8 cellular contexts compared by ENCODE assay signal in the genomic region with DNA sequence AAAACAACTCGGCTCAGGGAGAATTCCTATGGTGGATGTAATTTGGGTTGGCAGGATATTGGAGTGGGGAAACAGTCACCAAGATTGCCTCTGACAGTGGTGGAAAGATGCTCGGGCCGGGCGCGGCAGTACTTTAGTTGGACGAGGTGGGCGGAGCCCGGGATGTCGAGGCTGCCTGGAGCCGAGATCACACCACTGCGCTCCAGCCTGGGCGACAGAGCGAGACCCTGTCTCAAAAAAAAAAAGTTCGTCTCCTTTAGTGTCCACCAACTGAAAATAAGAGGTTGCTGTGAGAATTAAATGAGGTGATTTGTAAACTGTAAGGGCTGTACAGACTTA. TPM values are rescaled to one million over a fixed set of nuclear protein-coding genes. Genes with fewer than 3 reads are reported as not detected.
DNase-seq lines count a peak whose midpoint lies in the region; ATAC-seq and TF ChIP-seq lines count a peak whose summit lies in the region.

No MANE protein-coding gene starts in this region.

- H3K4me3 Mint-ChIP-seq in GM23338: peak overlapping the region; percentile 100
- peak overlapping the region; percentile 99 for H3K4me3 Mint-ChIP-seq in activated T-helper 1 cell treated with anti-CD3 and anti-CD28 coated beads, Interleukin-12 subunit alpha, Interleukin-12 subunit beta, Interleukin-2, Interleukin-4 antibody, amounts not matched to agents 30 ng/mL and 10 ng/mL and 1 ng/mL, durations not matched to agents 14 hours and 24 hours and 36 hours
- peak overlapping the region; percentile 97 for H3K4me3 Mint-ChIP-seq in neural progenitor cell

- H3K27me3 ChIP-seq in GM23338 (ENCODE audit: insufficient read depth): no peaks in the 10 kb centered on the region
- no peaks in the 10 kb centered on the region for H3K27me3 ChIP-seq in fibroblast of lung (ENCODE audit: control insufficient read depth, insufficient read depth, low read length)
- no peaks in the 10 kb centered on the region for H3K27me3 ChIP-seq in neural progenitor cell
- H3K27me3 ChIP-seq in tibial artery: no peaks in the 10 kb centered on the region

- H3K4me1 Mint-ChIP-seq in GM23338 (peaks cover 24% of the 10 kb centered on the region), neural progenitor cell (peaks cover 32% of the 10 kb centered on the region)
- H3K4me1 Mint-ChIP-seq in activated T-helper 1 cell treated with anti-CD3 and anti-CD28 coated beads, Interleukin-12 subunit alpha, Interleukin-12 subunit beta, Interleukin-2, Interleukin-4 antibody, amounts not matched to agents 30 ng/mL and 10 ng/mL and 1 ng/mL, durations not matched to agents 14 hours and 24 hours and 36 hours (ENCODE audit: low read depth): peaks cover 54% of the 10 kb centered on the region

- H3K9ac ChIP-seq in fibroblast of lung (ENCODE audit: insufficient read depth, low read length): peak overlapping the region; percentile 85
- H3K9ac ChIP-seq in neural progenitor cell: peak overlapping the region; percentile 80

- H3K9me3 Mint-ChIP-seq in GM23338 (peaks cover 3% of the 10 kb centered on the region; the same call in 2 of the 3 replicates), neural progenitor cell (no peaks in the 10 kb centered on the region)
- H3K9me3 Mint-ChIP-seq in activated T-helper 1 cell treated with anti-CD3 and anti-CD28 coated beads, Interleukin-12 subunit alpha, Interleukin-12 subunit beta, Interleukin-2, Interleukin-4 antibody, amounts not matched to agents 30 ng/mL and 10 ng/mL and 1 ng/mL, durations not matched to agents 14 hours and 24 hours and 36 hours: no peaks in the 10 kb centered on the region

- peaks cover 14% of the 10 kb centered on the region for H3K4me1 ChIP-seq in GM23338 (ENCODE audit: insufficient read depth)
- H3K4me1 ChIP-seq in fibroblast of lung (ENCODE audit: control insufficient read depth, extremely low read depth, insufficient read depth, low read length): peaks cover 2% of the 10 kb centered on the region
- peaks cover 21% of the 10 kb centered on the region for H3K4me1 ChIP-seq in neural progenitor cell
- H3K4me1 ChIP-seq in tibial artery: peaks cover 0 to 25% (median 16%) of the 10 kb centered on the region in 4 donors

- DNase-seq in AG08395 (ENCODE audit: low spot score) (peak; percentile 45), GM23338 (ENCODE audit: low spot score) (peak; percentile 56), NCI-H69 (lab: John Stamatoyannopoulos, UW) (peak; percentile 63), fibroblast of lung (ENCODE audit: low read depth in 2 of 2) (peak in 1 of 2 donors; percentile 45), neural progenitor cell (ENCODE audit: low spot score) (peak; percentile 71), tibial artery (peak; percentile 70 to 74), epidermal melanocyte (ENCODE audit: insufficient read length, low spot score) (no peak)
- DNase-seq in activated T-helper 1 cell treated with anti-CD3 and anti-CD28 coated beads, Interleukin-12 subunit alpha, Interleukin-12 subunit beta, Interleukin-2, Interleukin-4 antibody, amounts not matched to agents 30 ng/mL and 10 ng/mL and 1 ng/mL, durations not matched to agents 14 hours and 24 hours and 36 hours (ENCODE audit: low spot score): peak; percentile 22

- peak; percentile 57 for ATAC-seq in GM23338

- H3K27me3 Mint-ChIP-seq in GM23338 (ENCODE audit: insufficient read depth, low read depth, poor library complexity) (peaks cover 10% of the 10 kb centered on the region), neural progenitor cell (ENCODE audit: insufficient read depth, low read depth) (peaks cover 11% of the 10 kb centered on the region)
- no peaks in the 10 kb centered on the region for H3K27me3 Mint-ChIP-seq in activated T-helper 1 cell treated with anti-CD3 and anti-CD28 coated beads, Interleukin-12 subunit alpha, Interleukin-12 subunit beta, Interleukin-2, Interleukin-4 antibody, amounts not matched to agents 30 ng/mL and 10 ng/mL and 1 ng/mL, durations not matched to agents 14 hours and 24 hours and 36 hours (ENCODE audit: insufficient read depth)

- H3K27ac Mint-ChIP-seq in GM23338: peak overlapping the region; percentile 95
- H3K27ac Mint-ChIP-seq in activated T-helper 1 cell treated with anti-CD3 and anti-CD28 coated beads, Interleukin-12 subunit alpha, Interleukin-12 subunit beta, Interleukin-2, Interleukin-4 antibody, amounts not matched to agents 30 ng/mL and 10 ng/mL and 1 ng/mL, durations not matched to agents 14 hours and 24 hours and 36 hours: peak overlapping the region; percentile 87
- peak overlapping the region; percentile 72 for H3K27ac Mint-ChIP-seq in neural progenitor cell

- H3K36me3 ChIP-seq in GM23338 (ENCODE audit: insufficient read depth): peaks cover 30% of the 10 kb centered on the region
- H3K36me3 ChIP-seq in fibroblast of lung (ENCODE audit: control insufficient read depth, insufficient read depth, low read length): no peaks in the 10 kb centered on the region
- peaks cover 22% of the 10 kb centered on the region for H3K36me3 ChIP-seq in neural progenitor cell
- H3K36me3 ChIP-seq in tibial artery: peaks cover 28 to 41% (median 36%) of the 10 kb centered on the region in 3 donors

- H3K27ac ChIP-seq in GM23338 (ENCODE audit: low read depth) (peak overlapping the region; percentile 56; the same call in 1 of the 2 replicates), fibroblast of lung (ENCODE audit: insufficient read depth, low read length) (peak overlapping the region; percentile 89), neural progenitor cell (peak overlapping the region; percentile 8), tibial artery (peak overlapping the region; percentile 92 to 96)

- H3K9me3 ChIP-seq in fibroblast of lung (ENCODE audit: control insufficient read depth, insufficient read depth, low read depth, low read length): no peaks in the 10 kb centered on the region
- no peaks in the 10 kb centered on the region for H3K9me3 ChIP-seq in neural progenitor cell (ENCODE audit: low read depth)
- H3K9me3 ChIP-seq in tibial artery: no peaks in the 10 kb centered on the region

- H3K4me2 ChIP-seq in GM23338: peak overlapping the region; percentile 95
- peak overlapping the region; percentile 96 for H3K4me2 ChIP-seq in fibroblast of lung (ENCODE audit: extremely low read depth, insufficient read depth, low read length)
- peak overlapping the region; percentile 90 for H3K4me2 ChIP-seq in neural progenitor cell

- H2AFZ ChIP-seq in GM23338: peak overlapping the region; percentile 80
- peak overlapping the region; percentile 55 for H2AFZ ChIP-seq in fibroblast of lung (ENCODE audit: low read length)
- H2AFZ ChIP-seq in neural progenitor cell (replicated peaks): peak overlapping the region; percentile 38

- H3K79me2 ChIP-seq in GM23338 (replicated peaks; ENCODE audit: insufficient read depth) (peaks cover 32% of the 10 kb centered on the region), fibroblast of lung (ENCODE audit: control insufficient read depth, insufficient read depth, low read length) (peaks cover 24% of the 10 kb centered on the region), neural progenitor cell (ENCODE audit: low read depth) (peaks cover 36% of the 10 kb centered on the region)

- intact Hi-C loops in activated T-helper 1 cell treated with anti-CD3 and anti-CD28 coated beads, Interleukin-12 subunit alpha, Interleukin-12 subunit beta, Interleukin-2, Interleukin-4 antibody, amounts not matched to agents 30 ng/mL and 10 ng/mL and 1 ng/mL, durations not matched to agents 14 hours and 24 hours and 36 hours (cut with micrococcal nuclease): loop anchor here (1.0 to 10.0 kb wide), 9 partner anchors 9 to 449 kb away; a partner anchor contains a TSS
- intact Hi-C loops in tibial artery (cut with DNase I; ENCODE audit: low total_unique reads): loop anchor here (5.0 kb wide), 1 partner anchor 38 kb away; no protein-coding TSS in a partner anchor

- H3K4me3 ChIP-seq in GM23338: peak overlapping the region; percentile 99
- H3K4me3 ChIP-seq in fibroblast of lung (replicated peaks in 1 of 4; ENCODE audit: control extremely low read depth in 1 of 4, insufficient read depth in 1 of 4, low read depth in 3 of 4, low read length in 4 of 4): peak overlapping the region; percentile 80 to 98 (median 96)
- peak overlapping the region; percentile 96 for H3K4me3 ChIP-seq in neural progenitor cell
- peak overlapping the region; percentile 75 to 95 for H3K4me3 ChIP-seq in tibial artery

- TF ChIP-seq CTCF in GM23338 (conservative IDR thresholded peaks at IDR 0.05; ENCODE audit: low read depth in 2 of 2): no peak
- no peak for TF ChIP-seq CTCF in fibroblast of lung (conservative IDR thresholded peaks at IDR 0.05 in 1 of 2, IDR thresholded peaks at IDR 0.05 in 1 of 2; ENCODE audit: low read depth in 1 of 2, low read length in 2 of 2)
- no peak for TF ChIP-seq CTCF in neural progenitor cell (IDR thresholded peaks at IDR 0.05)
- no peak for TF ChIP-seq CTCF in tibial artery (IDR thresholded peaks at IDR 0.05)

- H4K20me1 ChIP-seq in GM23338 (replicated peaks; ENCODE audit: insufficient read depth): peaks cover 9% of the 10 kb centered on the region
- no peaks in the 10 kb centered on the region for H4K20me1 ChIP-seq in fibroblast of lung (ENCODE audit: control insufficient read depth, extremely low read depth, insufficient read depth, low read length)
- H4K20me1 ChIP-seq in neural progenitor cell (ENCODE audit: low read depth): peaks cover 14% of the 10 kb centered on the region

- no peaks in the 10 kb centered on the region; the same call in none of the 2 replicates for H3F3A ChIP-seq in GM23338 (replicated peaks; ENCODE audit: low read depth)
- H3F3A ChIP-seq in neural progenitor cell (ENCODE audit: low read depth): peaks cover 22% of the 10 kb centered on the region

- peaks cover 56% of the 10 kb centered on the region for H3K36me3 Mint-ChIP-seq in GM23338 (ENCODE audit: low read depth)
- H3K36me3 Mint-ChIP-seq in activated T-helper 1 cell treated with anti-CD3 and anti-CD28 coated beads, Interleukin-12 subunit alpha, Interleukin-12 subunit beta, Interleukin-2, Interleukin-4 antibody, amounts not matched to agents 30 ng/mL and 10 ng/mL and 1 ng/mL, durations not matched to agents 14 hours and 24 hours and 36 hours (ENCODE audit: low read depth): peaks cover 23% of the 10 kb centered on the region
- H3K36me3 Mint-ChIP-seq in neural progenitor cell: peaks cover 13% of the 10 kb centered on the region

- no peaks in the 10 kb centered on the region for H3K9me2 ChIP-seq in GM23338 (ENCODE audit: insufficient read depth)

RNA-seq across cellular contexts. Expression of a gene that starts 0.6 kb away (rescaled TPM):
- 97.2 and 110 TPM in 2 replicates for total RNA-seq in GM23338 (2014; rRNA removed; shearing (Covaris generic))
- polyA plus RNA-seq in GM23338 (2016; fragmentation: Nextera tagmentation; extraction: Ambion mirVana): 251 and 253 TPM in 2 replicates
- total RNA-seq in activated T-helper 1 cell treated with anti-CD3 and anti-CD28 coated beads, Interleukin-12 subunit alpha, Interleukin-12 subunit beta, Interleukin-2, Interleukin-4 antibody, amounts not matched to agents 30 ng/mL and 10 ng/mL and 1 ng/mL, durations not matched to agents 14 hours and 24 hours and 36 hours: 97.7 and 100 TPM in 2 replicates
- total RNA-seq in fibroblast of lung: 43.9 and 47.2 TPM in 2 replicates
- 48.0 and 50.7 TPM in 2 replicates for polyA plus RNA-seq in fibroblast of lung
- 62.9 and 71.2 TPM in 2 replicates for polyA plus RNA-seq in fibroblast of lung (2012)
- polyA minus RNA-seq in fibroblast of lung (ENCODE audit: low replicate concordance): 0.52 and 0.55 TPM in 2 replicates
- total RNA-seq in neural progenitor cell (ENCODE audit: low replicate concordance): 61.4 and 79.5 TPM in 2 replicates

RNA-seq across cellular contexts. Expression of a gene that starts 41.4 kb away (rescaled TPM):
- total RNA-seq in GM23338 (2014; rRNA removed; shearing (Covaris generic)): 11.8 and 13.1 TPM in 2 replicates
- polyA plus RNA-seq in GM23338 (2016; fragmentation: Nextera tagmentation; extraction: Ambion mirVana) (7.4 and 9.8 TPM in 2 replicates), fibroblast of lung (3.6 and 4.4 TPM in 2 replicates)
- total RNA-seq in activated T-helper 1 cell treated with anti-CD3 and anti-CD28 coated beads, Interleukin-12 subunit alpha, Interleukin-12 subunit beta, Interleukin-2, Interleukin-4 antibody, amounts not matched to agents 30 ng/mL and 10 ng/mL and 1 ng/mL, durations not matched to agents 14 hours and 24 hours and 36 hours: 8.4 and 10.1 TPM in 2 replicates
- total RNA-seq in fibroblast of lung (9.8 and 13.5 TPM in 2 replicates), neural progenitor cell (ENCODE audit: low replicate concordance) (14.3 and 18.2 TPM in 2 replicates)
- polyA plus RNA-seq in fibroblast of lung (2012): 3.5 and 4.8 TPM in 2 replicates
- polyA minus RNA-seq in fibroblast of lung (ENCODE audit: low replicate concordance): 1.0 and 4.0 TPM in 2 replicates

Comparison
In these comparisons a context has a peak if more than half of its experiments do, and no peak if none do; other contexts are left out.
1. H3K27ac ChIP-seq: peak in every context shown above with its lines; median percentile 94 in tibial artery; 89 in fibroblast of lung; 56 in GM23338; 8 in neural progenitor cell.